In the genomic region with DNA sequence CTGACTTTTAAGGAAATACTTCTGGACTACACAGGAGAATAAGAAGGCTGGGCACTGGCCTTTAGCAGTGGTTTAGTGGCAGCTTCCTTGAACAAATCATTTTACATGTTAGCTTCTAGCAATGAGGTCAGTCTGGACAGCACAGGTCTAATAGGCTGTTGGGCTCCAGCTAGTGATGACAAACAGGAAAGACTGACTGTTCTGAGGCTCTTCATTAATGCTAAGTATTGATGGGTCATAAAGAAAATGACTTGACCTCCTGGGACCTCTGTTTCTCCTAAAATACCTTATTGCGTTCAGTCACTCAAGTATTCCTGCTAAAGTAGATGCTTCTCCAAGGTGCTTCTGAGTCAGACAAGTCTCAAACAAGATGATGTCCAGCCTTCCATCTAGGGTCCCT, we compare ENCODE assay signal across 24 cellular contexts. TPM values are rescaled to one million over a fixed set of nuclear protein-coding genes. Genes with fewer than 3 reads are reported as not detected.
"Had no signal": no experiment of that assay in that cellular context is flagged by ENCODE, and none has a peak within 500 bp of the region (broad histone marks: within the 10 kb centered on the region; RNA-seq: fewer than 3 reads in every experiment).

No MANE protein-coding gene starts in this region.

- H3K36me3 Mint-ChIP-seq: activated CD8-positive, alpha-beta memory T cell treated with anti-CD3 and anti-CD28 coated beads, Interleukin-2, amount 10 ng/mL, durations not matched to agents 7 days and 5 days; activated naive CD4-positive, alpha-beta T cell treated with anti-CD3 and anti-CD28 coated beads, Interleukin-2, amount 50 U/mL, for 72 hours; WTC11 had no signal

- H3K27ac Mint-ChIP-seq: activated CD8-positive, alpha-beta memory T cell treated with anti-CD3 and anti-CD28 coated beads, Interleukin-2, amount 10 ng/mL, durations not matched to agents 7 days and 5 days; activated naive CD4-positive, alpha-beta T cell treated with anti-CD3 and anti-CD28 coated beads, Interleukin-2, amount 50 U/mL, for 72 hours; activated naive CD8-positive, alpha-beta T cell treated with anti-CD3 and anti-CD28 coated beads, Interleukin-2, amount 50 U/mL, for 24 hours; activated T-cell treated with anti-CD3 and anti-CD28 coated beads, Interleukin-2, amount 50 U/mL, for 24 hours; activated T-helper 1 cell treated with anti-CD3 and anti-CD28 coated beads, Interleukin-12 subunit alpha, Interleukin-12 subunit beta, Interleukin-2, Interleukin-4 antibody, amounts not matched to agents 30 ng/mL and 10 ng/mL and 1 ng/mL, durations not matched to agents 14 hours and 24 hours and 36 hours; T-helper 1 cell treated with Interleukin-12 subunit alpha and Interleukin-12 subunit beta and Interleukin-4 antibody, amounts not matched to agents 30 μg/mL and 1 μg/mL, for 36 hours; WTC11 had no signal

- DNase-seq: activated CD4-positive, alpha-beta T cell treated with anti-CD3 and anti-CD28 coated beads for 48 hours; activated CD4-positive, alpha-beta T cell treated with anti-CD3 and anti-CD28 coated beads, Interleukin-2, amount 50 U/mL, for 48 hours; activated CD4-positive, CD25-positive, alpha-beta regulatory T cell treated with anti-CD3 and anti-CD28 coated beads, Interleukin-2, amount 50 U/mL, for 72 hours; activated CD8-positive, alpha-beta memory T cell treated with anti-CD3 and anti-CD28 coated beads, Interleukin-2, amount 10 ng/mL, durations not matched to agents 7 days and 5 days; activated effector memory CD4-positive, alpha-beta T cell treated with Interleukin-2 at 50 U/mL for 16 hours; activated naive CD4-positive, alpha-beta T cell; activated naive CD8-positive, alpha-beta T cell treated with anti-CD3 and anti-CD28 coated beads, Interleukin-2, amount 50 U/mL, for 24 hours; activated T-cell treated with anti-CD3 and anti-CD28 coated beads, Interleukin-2, amount 50 U/mL, for 24 hours; amniotic stem cell; body of pancreas; central memory CD4-positive, alpha-beta T cell; MG63; NCI-H1105; NCI-H1436; NCI-H187; NCI-H2081; NCI-H446; NCI-H524; Peyer's patch; SHP77 treated with DMSO at 0.1 percent for 48 hours had no signal

- H3K4me3 Mint-ChIP-seq: activated CD8-positive, alpha-beta memory T cell treated with anti-CD3 and anti-CD28 coated beads, Interleukin-2, amount 10 ng/mL, durations not matched to agents 7 days and 5 days; activated naive CD8-positive, alpha-beta T cell treated with anti-CD3 and anti-CD28 coated beads, Interleukin-2, amount 50 U/mL, for 24 hours; activated T-cell treated with anti-CD3 and anti-CD28 coated beads, Interleukin-2, amount 50 U/mL, for 24 hours; activated T-helper 1 cell treated with anti-CD3 and anti-CD28 coated beads, Interleukin-12 subunit alpha, Interleukin-12 subunit beta, Interleukin-2, Interleukin-4 antibody, amounts not matched to agents 30 ng/mL and 10 ng/mL and 1 ng/mL, durations not matched to agents 14 hours and 24 hours and 36 hours; T-helper 1 cell treated with Interleukin-12 subunit alpha and Interleukin-12 subunit beta and Interleukin-4 antibody, amounts not matched to agents 30 μg/mL and 1 μg/mL, for 36 hours; WTC11 had no signal

- H3K9me3 Mint-ChIP-seq: activated naive CD4-positive, alpha-beta T cell treated with anti-CD3 and anti-CD28 coated beads, Interleukin-2, amount 50 U/mL, for 72 hours; activated naive CD8-positive, alpha-beta T cell treated with anti-CD3 and anti-CD28 coated beads, Interleukin-2, amount 50 U/mL, for 24 hours; activated T-cell treated with anti-CD3 and anti-CD28 coated beads, Interleukin-2, amount 50 U/mL, for 24 hours; activated T-helper 1 cell treated with anti-CD3 and anti-CD28 coated beads, Interleukin-12 subunit alpha, Interleukin-12 subunit beta, Interleukin-2, Interleukin-4 antibody, amounts not matched to agents 30 ng/mL and 10 ng/mL and 1 ng/mL, durations not matched to agents 14 hours and 24 hours and 36 hours; T-helper 1 cell treated with Interleukin-12 subunit alpha and Interleukin-12 subunit beta and Interleukin-4 antibody, amounts not matched to agents 30 μg/mL and 1 μg/mL, for 36 hours; WTC11 had no signal

- ATAC-seq: activated CD8-positive, alpha-beta memory T cell treated with anti-CD3 and anti-CD28 coated beads, Interleukin-2, amount 10 ng/mL, durations not matched to agents 7 days and 5 days; activated naive CD8-positive, alpha-beta T cell treated with anti-CD3 and anti-CD28 coated beads, Interleukin-2, amount 50 U/mL, for 24 hours; body of pancreas; WTC11 had no signal

RNA-seq across cellular contexts. Expression of a gene that starts 4.9 kb away (rescaled TPM):
- total RNA-seq: activated T-helper 1 cell treated with anti-CD3 and anti-CD28 coated beads, Interleukin-12 subunit alpha, Interleukin-12 subunit beta, Interleukin-2, Interleukin-4 antibody, amounts not matched to agents 30 ng/mL and 10 ng/mL and 1 ng/mL, durations not matched to agents 14 hours and 24 hours and 36 hours had no signal
